8 cellular contexts compared by ENCODE assay signal in the genomic region with DNA sequence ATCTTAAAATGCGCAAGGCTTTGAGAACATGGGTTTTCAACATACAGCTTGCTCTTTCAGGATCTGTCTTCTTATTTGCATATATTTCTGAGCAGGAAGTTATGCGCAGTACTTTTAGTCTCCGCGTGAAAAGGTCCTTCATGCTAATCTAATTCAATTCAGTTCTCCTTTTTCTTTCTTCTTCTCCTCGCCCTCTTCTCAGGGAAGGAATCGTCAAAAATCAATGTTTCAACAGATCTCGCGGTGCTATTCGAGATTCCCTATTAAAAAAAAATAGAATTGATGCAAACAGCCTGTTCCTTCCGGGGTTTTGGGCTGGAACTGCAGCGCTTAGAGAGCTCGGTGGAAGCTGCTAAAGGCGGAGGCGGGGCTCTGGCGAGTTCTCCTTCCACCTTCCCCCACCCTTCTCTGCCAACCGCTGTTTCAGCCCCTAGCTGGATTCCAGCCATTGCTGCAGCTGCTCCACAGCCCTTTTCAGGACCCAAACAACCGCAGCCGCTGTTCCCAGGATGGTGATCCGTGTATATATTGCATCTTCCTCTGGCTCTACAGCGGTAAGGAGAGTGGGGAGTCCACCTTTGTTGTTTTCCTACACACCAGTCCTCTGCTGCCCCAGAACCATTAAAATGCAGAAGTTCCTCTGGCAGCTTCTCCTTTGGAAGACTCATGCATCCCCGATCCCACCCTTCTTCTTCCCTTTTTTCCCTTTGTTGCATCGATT.
DNase-seq lines count a peak whose midpoint lies in the region; ATAC-seq and TF ChIP-seq lines count a peak whose summit lies in the region.

A gene with protein sequence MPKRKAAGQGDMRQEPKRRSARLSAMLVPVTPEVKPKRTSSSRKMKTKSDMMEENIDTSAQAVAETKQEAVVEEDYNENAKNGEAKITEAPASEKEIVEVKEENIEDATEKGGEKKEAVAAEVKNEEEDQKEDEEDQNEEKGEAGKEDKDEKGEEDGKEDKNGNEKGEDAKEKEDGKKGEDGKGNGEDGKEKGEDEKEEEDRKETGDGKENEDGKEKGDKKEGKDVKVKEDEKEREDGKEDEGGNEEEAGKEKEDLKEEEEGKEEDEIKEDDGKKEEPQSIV (minus strand): TSS at position 222 of the 721 bp plus-strand sequence. CDS start 80,364 bp downstream, outside the sequence.
A gene (plus strand): TSS at position 411 of the 721 bp plus-strand sequence. CDS start 99 bp downstream, at position 510.

- peak; percentile 97 for ATAC-seq in GM19324 (IDR thresholded peaks at IDR 0.05; ENCODE audit: low FRiP score, unreplicated experiment)
- peak; percentile 92 for ATAC-seq in HG03460 (IDR thresholded peaks at IDR 0.05; ENCODE audit: unreplicated experiment)

- peaks cover 13% of the 10 kb centered on the region for H3K36me3 Mint-ChIP-seq in nephron (ENCODE audit: low read depth)
- peaks cover 15% of the 10 kb centered on the region for H3K36me3 Mint-ChIP-seq in stimulated activated naive CD8-positive, alpha-beta T cell treated with anti-CD3 and anti-CD28 coated beads, Interleukin-15, Interleukin-2, amounts not matched to agents 100 ng/mL and 50 ng/mL, for 24 hours (ENCODE audit: low read depth)

- peak within 1 kb of the TSS; percentile 95 to 97 (median 96) for H3K4me3 Mint-ChIP-seq in nephron
- H3K4me3 Mint-ChIP-seq in stimulated activated naive CD8-positive, alpha-beta T cell treated with anti-CD3 and anti-CD28 coated beads, Interleukin-15, Interleukin-2, amounts not matched to agents 100 ng/mL and 50 ng/mL, for 24 hours: peak within 1 kb of the TSS; percentile 99

- peaks cover 10% of the 10 kb centered on the region for H3K9me3 Mint-ChIP-seq in nephron
- H3K9me3 Mint-ChIP-seq in stimulated activated naive CD8-positive, alpha-beta T cell treated with anti-CD3 and anti-CD28 coated beads, Interleukin-15, Interleukin-2, amounts not matched to agents 100 ng/mL and 50 ng/mL, for 24 hours: no peaks in the 10 kb centered on the region

- no peaks in the 10 kb centered on the region for H3K27me3 Mint-ChIP-seq in nephron (ENCODE audit: low read depth)
- H3K27me3 Mint-ChIP-seq in stimulated activated naive CD8-positive, alpha-beta T cell treated with anti-CD3 and anti-CD28 coated beads, Interleukin-15, Interleukin-2, amounts not matched to agents 100 ng/mL and 50 ng/mL, for 24 hours: no peaks in the 10 kb centered on the region

- no peak for TF ChIP-seq CTCF in nephron (IDR thresholded peaks at IDR 0.05; ENCODE audit: unreplicated experiment in 3 of 3)

- H3K4me1 Mint-ChIP-seq in nephron: peaks cover 10% of the 10 kb centered on the region
- peaks cover 53% of the 10 kb centered on the region for H3K4me1 Mint-ChIP-seq in stimulated activated naive CD8-positive, alpha-beta T cell treated with anti-CD3 and anti-CD28 coated beads, Interleukin-15, Interleukin-2, amounts not matched to agents 100 ng/mL and 50 ng/mL, for 24 hours (ENCODE audit: low read depth)

- peak in 12 of 14 donors; percentile 1 to 72 (median 46) for DNase-seq in C1 segment of cervical spinal cord (lab: John Stamatoyannopoulos, UW)
- peak; percentile 86 for DNase-seq in RPMI8226
- DNase-seq in activated effector memory CD4-positive, alpha-beta T cell treated with Interleukin-2 at 50 U/mL for 16 hours: peak; percentile 57
- peak; percentile 81 for DNase-seq in fibroblast of the conjunctiva (ENCODE audit: low read depth)

- peak within 1 kb of the TSS; percentile 98 to 100 (median 99) for H3K27ac Mint-ChIP-seq in nephron
- H3K27ac Mint-ChIP-seq in stimulated activated naive CD8-positive, alpha-beta T cell treated with anti-CD3 and anti-CD28 coated beads, Interleukin-15, Interleukin-2, amounts not matched to agents 100 ng/mL and 50 ng/mL, for 24 hours: peak within 1 kb of the TSS; percentile 99

Comparison
In these comparisons a context has a peak if more than half of its experiments do, and no peak if none do; other contexts are left out.
1. Peak in every context shown above with its lines: DNase-seq and ATAC-seq.